6 cellular contexts compared by ENCODE assay signal in genomic region chr13:106967391-106967790, GRCh38.
"Had no signal": no experiment of that assay in that cellular context is flagged by ENCODE, and none has a peak within 500 bp of the region (broad histone marks: within the 10 kb centered on the region; RNA-seq: fewer than 3 reads in every experiment).

No MANE protein-coding gene starts in this region.

- ATAC-seq: HepG2, K562 had no signal

- DNase-seq: IMR-90, KBM-7 had no signal

- FAIRE-seq: HepG2, HTR-8/SVneo, K562 had no signal

- H3K27ac ChIP-seq: HL-60 had no signal

- H3K4me3 ChIP-seq: K562 had no signal
